15 cellular contexts compared by ENCODE assay signal in genomic region chr1:45928486-45929205, GRCh38.
DNase-seq lines count a peak whose midpoint lies in the region; FAIRE-seq and TF ChIP-seq lines count a peak whose summit lies in the region.
"Had no signal": no experiment of that assay in that cellular context is flagged by ENCODE, and none has a peak within 500 bp of the region (broad histone marks: within the 10 kb centered on the region; RNA-seq: fewer than 3 reads in every experiment).

No MANE protein-coding gene starts in this region.

- no peak for TF ChIP-seq RAD21 in H1 (IDR thresholded peaks at IDR 0.05 in 1 of 2, conservative IDR thresholded peaks at IDR 0.05 in 1 of 2; ENCODE audit: low read depth in 2 of 2, low read length in 2 of 2)

- H2AFZ ChIP-seq in H9 (ENCODE audit: low read length), result no peak overlapping the region
- H2AFZ ChIP-seq in H1 (ENCODE audit: low read length), result no peak overlapping the region
- no peak overlapping the region for H2AFZ ChIP-seq in trophoblast cell (ENCODE audit: insufficient read depth, low read length, poor library complexity)

- H4K20me1 ChIP-seq in H9 (ENCODE audit: control insufficient read depth, insufficient read depth, insufficient read length), result no peaks in the 10 kb centered on the region
- H4K20me1 ChIP-seq in H1 (replicated peaks in 1 of 2; ENCODE audit: control insufficient read depth in 1 of 2, insufficient read depth in 2 of 2, low read length in 2 of 2), result no peaks in the 10 kb centered on the region

- H3T11ph ChIP-seq in H9 (ENCODE audit: low read length), result no peak overlapping the region

- peak overlapping the region in 1 of 2 experiments; percentile 7; a peak in 1 of 5 replicates for H3K4me3 Mint-ChIP-seq in H9
- H3K4me3 Mint-ChIP-seq: activated B cell treated with CpG ODN at 0.5 μM for 24 hours; activated naive CD4-positive, alpha-beta T cell treated with anti-CD3 and anti-CD28 coated beads, Interleukin-2, amount 50 U/mL, for 24 hours; stimulated activated naive CD8-positive, alpha-beta T cell treated with anti-CD3 and anti-CD28 coated beads, Interleukin-15, amount 100 ng/mL, for 72 hours had no signal

- TF ChIP-seq CTCF in H9 (conservative IDR thresholded peaks at IDR 0.05) (no peak), H1 (IDR thresholded peaks at IDR 0.05; ENCODE audit: control extremely low read depth in 1 of 3, insufficient read depth in 1 of 3, low read depth in 1 of 3, low read length in 3 of 3) (no peak), D721Med (IDR thresholded peaks at IDR 0.05; ENCODE audit: insufficient read depth, missing control alignments) (no peak)

- peaks cover 22% of the 10 kb centered on the region for H3K4me1 ChIP-seq in H9 (ENCODE audit: insufficient read depth, low read length)
- H3K4me1 ChIP-seq in H1 (replicated peaks in 1 of 4; ENCODE audit: control insufficient read depth in 3 of 4, insufficient read depth in 4 of 4, low read length in 3 of 4), result peaks cover 7 to 28% (median 19%) of the 10 kb centered on the region in 4 experiments
- H3K4me1 ChIP-seq in trophoblast cell (ENCODE audit: control insufficient read depth in 1 of 2, insufficient read depth in 2 of 2, low read length in 2 of 2), result peaks cover 0 to 12% of the 10 kb centered on the region in 2 experiments

- no peak overlapping the region for H2BK12ac ChIP-seq in H9 (ENCODE audit: insufficient read length, low read depth, low read length)
- H2BK12ac ChIP-seq in H1 (ENCODE audit: low read depth, low read length), result no peak overlapping the region
- H2BK12ac ChIP-seq in trophoblast cell (ENCODE audit: low read length), result no peak overlapping the region

- no peak for DNase-seq in H9
- DNase-seq in NCI-H69 (lab: John Stamatoyannopoulos, UW), result peak; percentile 71
- no peak for DNase-seq in H1 (ENCODE audit: low read depth in 1 of 2, low spot score in 2 of 2)
- DNase-seq in trophoblast cell, result no peak
- DNase-seq in occipital lobe (lab: John Stamatoyannopoulos, UW), result no peak
- no peak for DNase-seq in GM19238 (ENCODE audit: insufficient read length, low spot score)
- no peak for DNase-seq in NCI-H345 (lab: John Stamatoyannopoulos, UW)
- no peak for DNase-seq in D721Med (ENCODE audit: insufficient read length, low spot score)
- DNase-seq: activated B cell treated with CpG ODN at 0.5 μM for 24 hours; central memory CD4-positive, alpha-beta T cell; glutamatergic neuron; naive B cell; stimulated activated naive CD8-positive, alpha-beta T cell treated with anti-CD3 and anti-CD28 coated beads, Interleukin-15, amount 100 ng/mL, for 72 hours had no signal

- H3K36me3 ChIP-seq in H1 (ENCODE audit: control insufficient read depth in 2 of 4, insufficient read depth in 4 of 4, low read length in 3 of 4) (no peaks in the 10 kb centered on the region), trophoblast cell (ENCODE audit: control insufficient read depth in 1 of 2, insufficient read depth in 2 of 2, low read length in 2 of 2) (no peaks in the 10 kb centered on the region)

- H2BK15ac ChIP-seq in H9 (ENCODE audit: low read depth, low read length) (no peak overlapping the region), H1 (ENCODE audit: low read length) (no peak overlapping the region)

- peaks cover 64 to 67% of the 10 kb centered on the region in 2 experiments for H3K4me1 Mint-ChIP-seq in H9

- H4K91ac ChIP-seq in H9 (ENCODE audit: insufficient read length, low read depth, low read length), result no peak overlapping the region
- H4K91ac ChIP-seq in H1 (replicated peaks; ENCODE audit: insufficient read length, low read length), result peak overlapping the region; percentile 66
- H4K91ac ChIP-seq in trophoblast cell (ENCODE audit: low read depth, low read length), result no peak overlapping the region

- H3K27ac ChIP-seq in H9 (ENCODE audit: insufficient read length, low read depth, low read length) (peak overlapping the region; percentile 78), H1 (ENCODE audit: low read depth, low read length) (no peak overlapping the region), trophoblast cell (ENCODE audit: low read depth, low read length) (peak overlapping the region; percentile 30)

- H2BK120ac ChIP-seq in H9 (ENCODE audit: low read depth, low read length, poor library complexity, severe bottlenecking), result no peak overlapping the region
- H2BK120ac ChIP-seq in H1 (replicated peaks; ENCODE audit: low read depth, low read length), result peak overlapping the region; percentile 92
- H2BK120ac ChIP-seq in trophoblast cell (ENCODE audit: insufficient read depth, low read length, poor library complexity), result no peak overlapping the region

- H4K5ac ChIP-seq in H9 (ENCODE audit: insufficient read length, low read depth, low read length), result no peak overlapping the region
- peak overlapping the region; percentile 68 for H4K5ac ChIP-seq in H1 (ENCODE audit: insufficient read length, low read depth, low read length)

- no peaks in the 10 kb centered on the region for H3K9me3 Mint-ChIP-seq in H9
- H3K9me3 Mint-ChIP-seq: activated B cell treated with CpG ODN at 0.5 μM for 24 hours; activated naive CD4-positive, alpha-beta T cell treated with anti-CD3 and anti-CD28 coated beads, Interleukin-2, amount 50 U/mL, for 24 hours; naive B cell; stimulated activated naive CD8-positive, alpha-beta T cell treated with anti-CD3 and anti-CD28 coated beads, Interleukin-15, amount 100 ng/mL, for 72 hours had no signal

- H3K79me2 ChIP-seq in H9 (ENCODE audit: insufficient read depth, low read length), result no peaks in the 10 kb centered on the region
- peaks cover 0 to 21% of the 10 kb centered on the region in 2 experiments; a peak in 3 of 4 replicates for H3K79me2 ChIP-seq in H1 (ENCODE audit: control insufficient read depth in 1 of 2, insufficient read depth in 2 of 2, low read length in 2 of 2)
- no peaks in the 10 kb centered on the region for H3K79me2 ChIP-seq in trophoblast cell (ENCODE audit: control insufficient read depth, insufficient read depth, low read length, poor library complexity)

- H3K56ac ChIP-seq in H9 (ENCODE audit: insufficient read length, low read depth, low read length), result no peak overlapping the region
- no peak overlapping the region for H3K56ac ChIP-seq in H1 (replicated peaks; ENCODE audit: insufficient read length, low read depth, low read length)

- H3K4me3 ChIP-seq in H1 (ENCODE audit: extremely low read depth in 1 of 4, insufficient read depth in 2 of 4, low read depth in 3 of 4, low read length in 4 of 4) (0 out of 8 replicates have a peak overlapping the region, but pooled peaks of 1 of the 4 experiments have one; percentile 13), trophoblast cell (ENCODE audit: low read depth, low read length) (no peak overlapping the region)

- H3K27me3 Mint-ChIP-seq in H9 (ENCODE audit: low read depth), result no peaks in the 10 kb centered on the region
- H3K27me3 Mint-ChIP-seq: activated B cell treated with CpG ODN at 0.5 μM for 24 hours; activated naive CD4-positive, alpha-beta T cell treated with anti-CD3 and anti-CD28 coated beads, Interleukin-2, amount 50 U/mL, for 24 hours; naive B cell; stimulated activated naive CD8-positive, alpha-beta T cell treated with anti-CD3 and anti-CD28 coated beads, Interleukin-15, amount 100 ng/mL, for 72 hours had no signal

- CTCF ChIA-PET in H1 (lab: Charles Lee; ENCODE audit: partially characterized antibody), result interaction anchor here (0.7 to 1.1 kb wide), 2 partner anchors 13 to 103 kb away, joined by 3 read pairs; no protein-coding TSS in a partner anchor

- H3K14ac ChIP-seq in H9 (ENCODE audit: insufficient read depth, low read length), result no peak overlapping the region
- H3K14ac ChIP-seq in H1 (ENCODE audit: insufficient read length), result no peak overlapping the region
- H3K14ac ChIP-seq in trophoblast cell (ENCODE audit: low read length), result no peak overlapping the region

- peak overlapping the region; percentile 18 for H3K4me2 ChIP-seq in H9 (ENCODE audit: insufficient read depth, insufficient read length, low read length)
- peak overlapping the region; percentile 45 to 58; a peak in 3 of 4 replicates for H3K4me2 ChIP-seq in H1 (ENCODE audit: insufficient read depth in 1 of 2, low read depth in 2 of 2, low read length in 2 of 2)
- no peak overlapping the region for H3K4me2 ChIP-seq in trophoblast cell (ENCODE audit: low read length)

- H3K9me3 ChIP-seq in H9 (ENCODE audit: control insufficient read depth, low read depth, low read length) (no peaks in the 10 kb centered on the region), H1 (ENCODE audit: insufficient read depth in 2 of 2, low read depth in 1 of 2, low read length in 1 of 2) (no peaks in the 10 kb centered on the region), trophoblast cell (ENCODE audit: insufficient read depth, low read depth, low read length) (no peaks in the 10 kb centered on the region)

- no peak overlapping the region for H4K12ac ChIP-seq in trophoblast cell (ENCODE audit: low read depth, low read length)

- H3K79me1 ChIP-seq in H9 (ENCODE audit: insufficient read depth, low read depth, low read length, poor library complexity, severe bottlenecking) (no peaks in the 10 kb centered on the region), H1 (ENCODE audit: low read depth, low read length) (peaks cover 2% of the 10 kb centered on the region), trophoblast cell (ENCODE audit: low read length) (no peaks in the 10 kb centered on the region)

- H3K18ac ChIP-seq in H9 (ENCODE audit: insufficient read length, low read depth, low read length) (no peak overlapping the region), H1 (ENCODE audit: extremely low read depth, low read length) (peak overlapping the region; percentile 76; the same call in 1 of the 2 replicates), trophoblast cell (ENCODE audit: low read length) (no peak overlapping the region)

- FAIRE-seq in H1 (lab: Jason Lieb, UNC) (no peak), D721Med (lab: Jason Lieb, UNC) (no peak)
- FAIRE-seq: GM18507 had no signal

- H3K27ac Mint-ChIP-seq in H9, result peak overlapping the region; percentile 95 to 99 (median 96)
- H3K27ac Mint-ChIP-seq: activated B cell treated with CpG ODN at 0.5 μM for 24 hours; activated naive CD4-positive, alpha-beta T cell treated with anti-CD3 and anti-CD28 coated beads, Interleukin-2, amount 50 U/mL, for 24 hours had no signal

- no CpG with 5 or more reads among the region's 3 CpGs for WGBS in H9 (ENCODE audit: extremely low coverage, insufficient read length, low lambda C conversion rate)
- WGBS in H1 (ENCODE audit: extremely low coverage in 1 of 2, insufficient coverage in 1 of 2, insufficient read length in 1 of 2, insufficient replicate concordance in 2 of 2, low coverage in 1 of 2, low lambda C conversion rate in 2 of 2, missing lambda C conversion rate in 1 of 2), 2 experiments, result 82% methylated on average over 3 of the region's 3 CpGs; no CpG with 5 or more reads in 1 of the 2 experiments
- no CpG with 5 or more reads among the region's 3 CpGs for WGBS in trophoblast cell (ENCODE audit: extremely low coverage, insufficient coverage, insufficient read length)

- H3K9ac ChIP-seq in H9 (ENCODE audit: extremely low read depth, insufficient read length, low read length), result no peak overlapping the region
- H3K9ac ChIP-seq in H1 (replicated peaks in 1 of 4; ENCODE audit: extremely low read depth in 1 of 4, low read depth in 3 of 4, low read length in 3 of 4), result no peak overlapping the region; a peak in 1 of 7 replicates
- H3K9ac ChIP-seq in trophoblast cell (ENCODE audit: low read length), result no peak overlapping the region

- H2BK5ac ChIP-seq in H9 (ENCODE audit: insufficient read length, low read length) (no peak overlapping the region), H1 (ENCODE audit: low read depth, low read length) (peak overlapping the region; percentile 27; the same call in 1 of the 2 replicates), trophoblast cell (ENCODE audit: low read depth, low read length, poor library complexity) (no peak overlapping the region)

- H3K4ac ChIP-seq in H9 (ENCODE audit: low read depth, low read length), result no peak overlapping the region
- H3K4ac ChIP-seq in H1 (replicated peaks; ENCODE audit: insufficient read length, low read depth, low read length), result no peak overlapping the region
- H3K4ac ChIP-seq in trophoblast cell (ENCODE audit: low read depth, low read length), result no peak overlapping the region

- TF ChIP-seq EP300 in H1 (IDR thresholded peaks at IDR 0.05; ENCODE audit: borderline replicate concordance in 1 of 2, low read depth in 2 of 2, low read length in 2 of 2), result no peak

- no peak overlapping the region for H2AK5ac ChIP-seq in H9 (ENCODE audit: insufficient read length, low read length)
- no peak overlapping the region for H2AK5ac ChIP-seq in H1 (ENCODE audit: low read depth, low read length)
- no peak overlapping the region for H2AK5ac ChIP-seq in trophoblast cell (ENCODE audit: low read length)

- H3K23ac ChIP-seq in H9 (ENCODE audit: insufficient read length, low read depth, low read length), result no peak overlapping the region
- H3K23ac ChIP-seq in H1 (ENCODE audit: insufficient read length), result no peak overlapping the region
- no peak overlapping the region for H3K23ac ChIP-seq in trophoblast cell (ENCODE audit: low read length)

- 0 out of 7 replicates have a peak, but pooled peaks cover 0 to 1% (median 0%) of the 10 kb centered on the region in 3 experiments for H3K36me3 Mint-ChIP-seq in H9 (ENCODE audit: insufficient read depth in 1 of 3, low read depth in 3 of 3)
- H3K36me3 Mint-ChIP-seq: activated naive CD4-positive, alpha-beta T cell treated with anti-CD3 and anti-CD28 coated beads, Interleukin-2, amount 50 U/mL, for 24 hours; naive B cell had no signal

- no peak for TF ChIP-seq POLR2A in H1 (IDR thresholded peaks at IDR 0.05; ENCODE audit: control extremely low read depth in 1 of 2, low read depth in 2 of 2, low read length in 2 of 2)

- H2BK20ac ChIP-seq in H9 (ENCODE audit: low read depth, low read length, poor library complexity, severe bottlenecking) (peak overlapping the region; percentile 14), H1 (ENCODE audit: low read length) (no peak overlapping the region)

- POLR2A ChIA-PET in H1 (lab: Charles Lee; ENCODE audit: partially characterized antibody), result interaction anchor here (0.8 to 2.4 kb wide), 5 partner anchors 9 to 412 kb away, joined by 3 to 10 read pairs (median 4); partner anchors contain the start of gene NSUN4

- no peaks in the 10 kb centered on the region for H3K27me3 ChIP-seq in H9 (ENCODE audit: insufficient read depth, low read length)
- H3K27me3 ChIP-seq in H1 (replicated peaks in 1 of 4; ENCODE audit: control insufficient read depth in 3 of 4, extremely low read depth in 1 of 4, insufficient read depth in 3 of 4, low read length in 3 of 4), result no peaks in the 10 kb centered on the region
- no peaks in the 10 kb centered on the region for H3K27me3 ChIP-seq in trophoblast cell (ENCODE audit: insufficient read depth, low read length)

- no peak overlapping the region for H4K8ac ChIP-seq in H9 (replicated peaks; ENCODE audit: insufficient read length, low read depth, low read length)
- no peak overlapping the region for H4K8ac ChIP-seq in H1 (ENCODE audit: extremely low read depth, insufficient read depth, low read length)
- H4K8ac ChIP-seq in trophoblast cell (ENCODE audit: low read depth, low read length), result no peak overlapping the region

- H3K23me2 ChIP-seq in H9 (ENCODE audit: insufficient read length, low read depth, low read length, poor library complexity, severe bottlenecking), result no peaks in the 10 kb centered on the region
- H3K23me2 ChIP-seq in H1 (ENCODE audit: low read depth, low read length), result no peaks in the 10 kb centered on the region
